Comparison of ENCODE assay signal across 30 cellular contexts in genomic region chr1:3241673-3242407, GRCh38.
"Had no signal": no experiment of that assay in that cellular context is flagged by ENCODE, and none has a peak within 500 bp of the region (broad histone marks: within the 10 kb centered on the region; RNA-seq: fewer than 3 reads in every experiment).

No MANE protein-coding gene starts in this region.

- H3K27ac ChIP-seq: adrenal gland, RWPE1, WERI-Rb-1 had no signal

- H3K4me3 ChIP-seq: adrenal gland had no signal

- DNase-seq: activated CD4-positive, alpha-beta T cell treated with anti-CD3 and anti-CD28 coated beads, Interleukin-2, amount 10 ng/mL, durations not matched to agents 24 days and 14 days; activated CD4-positive, alpha-beta T cell treated with anti-CD3 and anti-CD28 coated beads, Interleukin-2, amount 50 U/mL, for 4 hours; activated CD4-positive, CD25-positive, alpha-beta regulatory T cell; activated CD8-positive, alpha-beta T cell treated with anti-CD3 and anti-CD28 coated beads for 36 hours; activated effector memory CD4-positive, alpha-beta T cell treated with anti-CD3 and anti-CD28 coated beads, Interleukin-2, amount 50 U/mL, for 16 hours; activated naive CD4-positive, alpha-beta T cell; activated naive CD4-positive, alpha-beta T cell treated with anti-CD3 and anti-CD28 coated beads, Interleukin-2, amount 50 U/mL, for 16 hours; activated T-cell treated with anti-CD3 and anti-CD28 coated beads, Interleukin-2, amount 50 U/mL, for 1 hour; activated T-cell treated with anti-CD3 and anti-CD28 coated beads, Interleukin-2, amount 50 U/mL, for 72 hours; adrenal gland; caudate nucleus; cerebellar nuclear complex; Karpas-422; KBM-7; NCI-H1105; NCI-H1417 treated with DMSO at 0.1 percent for 48 hours; NCI-H187 treated with DMSO at 0.1 percent for 48 hours; NCI-H2081 treated with DMSO at 0.1 percent for 48 hours; NCI-H226; NCI-H446 treated with DMSO at 0.1 percent for 48 hours; NCI-H524; NK-92 treated with Interleukin-12 subunit alpha and Interleukin-12 subunit beta, amount 100 ng/mL, for 24 hours; PC-3; Right ventricle myocardium superior; SW 1271; T-helper 1 cell; T1000; WERI-Rb-1 had no signal

- H3K36me3 ChIP-seq: adrenal gland, WERI-Rb-1 had no signal

- H3K9me3 ChIP-seq: adrenal gland had no signal

- ATAC-seq: activated CD8-positive, alpha-beta T cell treated with anti-CD3 and anti-CD28 coated beads for 36 hours; activated T-cell treated with anti-CD3 and anti-CD28 coated beads, Interleukin-2, amount 50 U/mL, for 72 hours; activated T-helper 17 cell treated with anti-CD3 and anti-CD28 coated beads, Interleukin-2, amount 50 U/mL, for 72 hours; PC-3 had no signal

- H3K4me1 ChIP-seq: adrenal gland had no signal
